In the genomic region with DNA sequence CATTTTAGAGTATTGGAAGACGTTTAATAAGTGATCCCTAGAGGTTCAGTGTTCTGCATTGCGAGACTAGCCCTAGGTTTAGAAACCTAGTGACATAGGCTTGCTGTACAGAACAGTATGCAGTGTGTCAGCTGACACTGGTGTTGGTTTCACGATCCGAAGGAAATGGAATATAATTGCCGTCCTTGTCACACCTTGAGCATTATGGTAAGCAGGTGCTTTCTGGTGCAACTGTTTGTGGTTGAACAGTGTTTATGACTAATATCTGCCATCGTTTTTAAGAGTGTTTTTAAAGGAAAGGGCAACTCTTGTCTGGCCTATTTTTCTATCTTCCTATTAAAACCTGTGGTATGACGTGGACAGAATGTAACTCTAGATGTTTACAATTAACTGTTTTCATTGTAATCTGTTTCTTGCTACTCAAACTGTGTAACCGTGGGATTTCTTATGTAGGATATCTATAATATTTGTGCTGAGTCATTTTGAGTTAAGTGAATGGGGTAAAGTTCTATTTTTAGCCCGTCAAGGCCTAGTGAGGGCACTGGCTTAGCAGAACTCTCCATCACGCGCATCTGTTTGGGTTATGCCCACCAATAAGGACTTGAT, we compare ENCODE assay signal across 1 cellular context.
TF ChIP-seq lines count a peak whose summit lies in the region.

No MANE protein-coding gene starts in this region.

TF ChIP-seq in K562, 482 proteins besides CTCF, POLR2A, EP300 and RAD21 (continued from another document):
- TF ChIP-seq, protein P1, sequence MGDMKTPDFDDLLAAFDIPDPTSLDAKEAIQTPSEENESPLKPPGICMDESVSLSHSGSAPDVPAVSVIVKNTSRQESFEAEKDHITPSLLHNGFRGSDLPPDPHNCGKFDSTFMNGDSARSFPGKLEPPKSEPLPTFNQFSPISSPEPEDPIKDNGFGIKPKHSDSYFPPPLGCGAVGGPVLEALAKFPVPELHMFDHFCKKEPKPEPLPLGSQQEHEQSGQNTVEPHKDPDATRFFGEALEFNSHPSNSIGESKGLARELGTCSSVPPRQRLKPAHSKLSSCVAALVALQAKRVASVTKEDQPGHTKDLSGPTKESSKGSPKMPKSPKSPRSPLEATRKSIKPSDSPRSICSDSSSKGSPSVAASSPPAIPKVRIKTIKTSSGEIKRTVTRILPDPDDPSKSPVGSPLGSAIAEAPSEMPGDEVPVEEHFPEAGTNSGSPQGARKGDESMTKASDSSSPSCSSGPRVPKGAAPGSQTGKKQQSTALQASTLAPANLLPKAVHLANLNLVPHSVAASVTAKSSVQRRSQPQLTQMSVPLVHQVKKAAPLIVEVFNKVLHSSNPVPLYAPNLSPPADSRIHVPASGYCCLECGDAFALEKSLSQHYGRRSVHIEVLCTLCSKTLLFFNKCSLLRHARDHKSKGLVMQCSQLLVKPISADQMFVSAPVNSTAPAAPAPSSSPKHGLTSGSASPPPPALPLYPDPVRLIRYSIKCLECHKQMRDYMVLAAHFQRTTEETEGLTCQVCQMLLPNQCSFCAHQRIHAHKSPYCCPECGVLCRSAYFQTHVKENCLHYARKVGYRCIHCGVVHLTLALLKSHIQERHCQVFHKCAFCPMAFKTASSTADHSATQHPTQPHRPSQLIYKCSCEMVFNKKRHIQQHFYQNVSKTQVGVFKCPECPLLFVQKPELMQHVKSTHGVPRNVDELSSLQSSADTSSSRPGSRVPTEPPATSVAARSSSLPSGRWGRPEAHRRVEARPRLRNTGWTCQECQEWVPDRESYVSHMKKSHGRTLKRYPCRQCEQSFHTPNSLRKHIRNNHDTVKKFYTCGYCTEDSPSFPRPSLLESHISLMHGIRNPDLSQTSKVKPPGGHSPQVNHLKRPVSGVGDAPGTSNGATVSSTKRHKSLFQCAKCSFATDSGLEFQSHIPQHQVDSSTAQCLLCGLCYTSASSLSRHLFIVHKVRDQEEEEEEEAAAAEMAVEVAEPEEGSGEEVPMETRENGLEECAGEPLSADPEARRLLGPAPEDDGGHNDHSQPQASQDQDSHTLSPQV (IDR thresholded peaks at IDR 0.05), result peak; percentile 76
- TF ChIP-seq MTA2 (IDR thresholded peaks at IDR 0.05; ENCODE audit: low read depth), result no peak
- TF ChIP-seq DACH1 (IDR thresholded peaks at IDR 0.05; ENCODE audit: partially characterized antibody), result peak; percentile 26
- TF ChIP-seq LEF1 (IDR thresholded peaks at IDR 0.05), result 0 out of 2 replicates have a peak, but pooled peaks have one; percentile 35
- no peak for TF ChIP-seq ZNF444 (CRISPR knock-in tag; IDR thresholded peaks at IDR 0.05)
- TF ChIP-seq ZFX (CRISPR knock-in tag; IDR thresholded peaks at IDR 0.05), result peak; percentile 48; the same call in 1 of the 2 replicates
- TF ChIP-seq, protein P2, sequence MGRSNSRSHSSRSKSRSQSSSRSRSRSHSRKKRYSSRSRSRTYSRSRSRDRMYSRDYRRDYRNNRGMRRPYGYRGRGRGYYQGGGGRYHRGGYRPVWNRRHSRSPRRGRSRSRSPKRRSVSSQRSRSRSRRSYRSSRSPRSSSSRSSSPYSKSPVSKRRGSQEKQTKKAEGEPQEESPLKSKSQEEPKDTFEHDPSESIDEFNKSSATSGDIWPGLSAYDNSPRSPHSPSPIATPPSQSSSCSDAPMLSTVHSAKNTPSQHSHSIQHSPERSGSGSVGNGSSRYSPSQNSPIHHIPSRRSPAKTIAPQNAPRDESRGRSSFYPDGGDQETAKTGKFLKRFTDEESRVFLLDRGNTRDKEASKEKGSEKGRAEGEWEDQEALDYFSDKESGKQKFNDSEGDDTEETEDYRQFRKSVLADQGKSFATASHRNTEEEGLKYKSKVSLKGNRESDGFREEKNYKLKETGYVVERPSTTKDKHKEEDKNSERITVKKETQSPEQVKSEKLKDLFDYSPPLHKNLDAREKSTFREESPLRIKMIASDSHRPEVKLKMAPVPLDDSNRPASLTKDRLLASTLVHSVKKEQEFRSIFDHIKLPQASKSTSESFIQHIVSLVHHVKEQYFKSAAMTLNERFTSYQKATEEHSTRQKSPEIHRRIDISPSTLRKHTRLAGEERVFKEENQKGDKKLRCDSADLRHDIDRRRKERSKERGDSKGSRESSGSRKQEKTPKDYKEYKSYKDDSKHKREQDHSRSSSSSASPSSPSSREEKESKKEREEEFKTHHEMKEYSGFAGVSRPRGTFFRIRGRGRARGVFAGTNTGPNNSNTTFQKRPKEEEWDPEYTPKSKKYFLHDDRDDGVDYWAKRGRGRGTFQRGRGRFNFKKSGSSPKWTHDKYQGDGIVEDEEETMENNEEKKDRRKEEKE (IDR thresholded peaks at IDR 0.05; ENCODE audit: borderline replicate concordance in 1 of 2, control insufficient read depth in 1 of 2, low read depth in 2 of 2, low read length in 1 of 2), result no peak
- TF ChIP-seq, protein P3, sequence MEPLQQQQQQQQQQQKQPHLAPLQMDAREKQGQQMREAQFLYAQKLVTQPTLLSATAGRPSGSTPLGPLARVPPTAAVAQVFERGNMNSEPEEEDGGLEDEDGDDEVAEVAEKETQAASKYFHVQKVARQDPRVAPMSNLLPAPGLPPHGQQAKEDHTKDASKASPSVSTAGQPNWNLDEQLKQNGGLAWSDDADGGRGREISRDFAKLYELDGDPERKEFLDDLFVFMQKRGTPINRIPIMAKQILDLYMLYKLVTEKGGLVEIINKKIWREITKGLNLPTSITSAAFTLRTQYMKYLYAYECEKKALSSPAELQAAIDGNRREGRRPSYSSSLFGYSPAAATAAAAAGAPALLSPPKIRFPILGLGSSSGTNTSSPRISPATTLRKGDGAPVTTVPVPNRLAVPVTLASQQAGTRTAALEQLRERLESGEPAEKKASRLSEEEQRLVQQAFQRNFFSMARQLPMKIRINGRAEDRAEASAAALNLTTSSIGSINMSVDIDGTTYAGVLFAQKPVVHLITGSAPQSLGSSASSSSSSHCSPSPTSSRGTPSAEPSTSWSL (CRISPR knock-in tag; IDR thresholded peaks at IDR 0.05; ENCODE audit: borderline replicate concordance), result no peak
- TF ChIP-seq ZNF445 (CRISPR knock-in tag; IDR thresholded peaks at IDR 0.05; ENCODE audit: low read depth), result no peak
- TF ChIP-seq, protein P4, sequence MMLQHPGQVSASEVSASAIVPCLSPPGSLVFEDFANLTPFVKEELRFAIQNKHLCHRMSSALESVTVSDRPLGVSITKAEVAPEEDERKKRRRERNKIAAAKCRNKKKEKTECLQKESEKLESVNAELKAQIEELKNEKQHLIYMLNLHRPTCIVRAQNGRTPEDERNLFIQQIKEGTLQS (IDR thresholded peaks at IDR 0.05), result peak; percentile 60; the same call in 1 of the 2 replicates
- TF ChIP-seq, protein P4 (CRISPR knock-in tag; conservative IDR thresholded peaks at IDR 0.05), result no peak
- TF ChIP-seq PHB (CRISPR knock-in tag; IDR thresholded peaks at IDR 0.05), result no peak
